ENCODE assay signal across 8 cellular contexts in the genomic region with DNA sequence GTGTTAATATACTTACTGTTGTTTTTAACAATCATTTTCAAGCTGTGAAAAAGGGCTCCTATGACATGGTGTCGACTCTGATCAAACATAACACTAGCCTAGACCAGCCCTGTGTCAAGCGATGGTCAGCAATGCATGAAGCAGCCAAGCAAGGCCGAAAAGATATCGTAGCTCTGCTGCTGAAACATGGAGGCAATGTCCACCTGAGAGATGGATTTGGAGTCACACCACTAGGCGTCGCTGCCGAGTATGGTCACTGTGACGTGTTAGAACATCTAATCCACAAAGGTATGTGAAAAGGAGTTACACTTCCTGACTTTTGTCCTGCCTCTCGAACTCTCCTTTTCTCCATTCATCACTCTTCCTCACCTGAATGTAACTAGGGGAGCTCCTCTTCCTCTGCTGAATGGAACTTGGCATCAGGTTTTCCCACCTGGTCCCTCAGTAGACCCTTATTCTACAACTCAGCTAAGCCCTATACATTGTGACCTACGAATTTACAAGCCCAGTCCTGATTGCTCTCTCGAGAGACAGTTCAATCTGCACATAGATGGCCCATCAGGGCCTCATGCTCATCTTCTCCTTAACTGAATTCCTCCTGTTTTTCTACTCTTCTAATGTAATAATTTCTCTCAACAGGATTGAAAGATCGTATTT. TPM values are rescaled to one million over a fixed set of nuclear protein-coding genes. Genes with fewer than 3 reads are reported as not detected.
DNase-seq lines count a peak whose midpoint lies in the region; ATAC-seq and TF ChIP-seq lines count a peak whose summit lies in the region.

No MANE protein-coding gene starts in this region.

- ATAC-seq in GM18502 (IDR thresholded peaks at IDR 0.05; ENCODE audit: poor library complexity, unreplicated experiment) (peak; percentile 98), HG02610 (IDR thresholded peaks at IDR 0.05; ENCODE audit: unreplicated experiment) (peak; percentile 89), heart left ventricle (no peak)
- ATAC-seq in stimulated activated memory B cell treated with anti-CD40 and anti-IgM and Interleukin-4, amounts not matched to agents 10 μg/mL and 1 μg/mL and 100 μg/mL, for 72 hours: no peak

- H3K36me3 Mint-ChIP-seq in stimulated activated memory B cell treated with anti-CD40 and anti-IgM and Interleukin-4, amounts not matched to agents 10 μg/mL and 1 μg/mL and 100 μg/mL, for 72 hours: no peaks in the 10 kb centered on the region

- H3K9me3 Mint-ChIP-seq in stimulated activated memory B cell treated with anti-CD40 and anti-IgM and Interleukin-4, amounts not matched to agents 10 μg/mL and 1 μg/mL and 100 μg/mL, for 72 hours: no peaks in the 10 kb centered on the region

- H3K4me1 ChIP-seq in heart left ventricle (peaks cover 0 to 23% (median 2%) of the 10 kb centered on the region in 12 donors), ascending aorta (no peaks in the 10 kb centered on the region)

- H3K27me3 ChIP-seq in heart left ventricle: no peaks in the 10 kb centered on the region
- no peaks in the 10 kb centered on the region for H3K27me3 ChIP-seq in ascending aorta

- peaks cover 0 to 26% (median 0%) of the 10 kb centered on the region in 9 donors for H3K36me3 ChIP-seq in heart left ventricle
- no peaks in the 10 kb centered on the region for H3K36me3 ChIP-seq in ascending aorta

- intact Hi-C loops in heart left ventricle (cut with DNase I): no loop called here
- intact Hi-C loops in ascending aorta (cut with DNase I): no loop called here

- H3K27ac ChIP-seq in heart left ventricle (peak overlapping the region in 2 of 12 donors; percentile 7 to 44), ascending aorta (no peak overlapping the region)

- no peaks in the 10 kb centered on the region for H3K4me1 Mint-ChIP-seq in stimulated activated memory B cell treated with anti-CD40 and anti-IgM and Interleukin-4, amounts not matched to agents 10 μg/mL and 1 μg/mL and 100 μg/mL, for 72 hours

- H3K4me3 Mint-ChIP-seq in stimulated activated memory B cell treated with anti-CD40 and anti-IgM and Interleukin-4, amounts not matched to agents 10 μg/mL and 1 μg/mL and 100 μg/mL, for 72 hours: no peak overlapping the region

- peak; percentile 26 to 52 (median 40) for TF ChIP-seq CTCF in heart left ventricle (IDR thresholded peaks at IDR 0.05)
- TF ChIP-seq CTCF in ascending aorta (IDR thresholded peaks at IDR 0.05): peak in 1 of 3 experiments; percentile 33

- TF ChIP-seq POLR2A in heart left ventricle (IDR thresholded peaks at IDR 0.05): no peak

- DNase-seq in NCI-H2227 (lab: John Stamatoyannopoulos, UW; ENCODE audit: unreplicated experiment) (peak; percentile 78), activated T-cell treated with anti-CD3 and anti-CD28 coated beads for 4 hours (peak; percentile 38), heart left ventricle (peak in 2 of 5 donors; percentile 30 to 61), ascending aorta (ENCODE audit: low spot score in 2 of 2) (no peak)
- peak; percentile 66 to 70 for DNase-seq in stimulated activated CD4-positive, alpha-beta T cell treated with anti-CD3 and anti-CD28 coated beads, Interleukin-2, amount 100 ng/mL, for 48 hours

- H3K9me3 ChIP-seq in heart left ventricle: no peaks in the 10 kb centered on the region
- H3K9me3 ChIP-seq in ascending aorta: no peaks in the 10 kb centered on the region

- no peak overlapping the region for H3K27ac Mint-ChIP-seq in stimulated activated memory B cell treated with anti-CD40 and anti-IgM and Interleukin-4, amounts not matched to agents 10 μg/mL and 1 μg/mL and 100 μg/mL, for 72 hours

- WGBS in heart left ventricle, 4 donors: 61 to 65% (median 63%) methylated on average over 12 of the region's 12 CpGs

- H3K27me3 Mint-ChIP-seq in stimulated activated memory B cell treated with anti-CD40 and anti-IgM and Interleukin-4, amounts not matched to agents 10 μg/mL and 1 μg/mL and 100 μg/mL, for 72 hours: peaks cover 11% of the 10 kb centered on the region

- no peak overlapping the region for H3K4me3 ChIP-seq in heart left ventricle
- H3K4me3 ChIP-seq in ascending aorta: no peak overlapping the region

RNA-seq across cellular contexts. Expression of a gene that starts 23.0 kb away (rescaled TPM):
- 10 to 100 TPM; 25.4 to 77.1 (median 45.9) TPM for total RNA-seq in heart left ventricle
- polyA plus RNA-seq in heart left ventricle: 10 to 100 TPM in 1 of 2 donors, 1 to 10 TPM in 1; 2.2 to 20.9 TPM
- not detected for total RNA-seq in ascending aorta

RNA-seq across cellular contexts. Expression of a gene that starts 31.0 kb away (rescaled TPM):
- total RNA-seq in heart left ventricle: 1,000 to 10,000 TPM in 3 of 9 donors, 100 to 1,000 TPM in 6; 348 to 1,479 (median 780) TPM
- 100 to 1,000 TPM; 202 to 467 TPM for polyA plus RNA-seq in heart left ventricle
- total RNA-seq in ascending aorta: not detected

Comparison
In these comparisons a context has a peak if more than half of its experiments do, and no peak if none do; other contexts are left out.
1. ATAC-seq: peak in GM18502 (single experiment) and HG02610 (single experiment); none in heart left ventricle (0 of 4) and stimulated activated memory B cell treated with anti-CD40 and anti-IgM and Interleukin-4, amounts not matched to agents 10 μg/mL and 1 μg/mL and 100 μg/mL, for 72 hours (single experiment).
2. DNase-seq: peak in NCI-H2227 (single experiment), activated T-cell treated with anti-CD3 and anti-CD28 coated beads for 4 hours (single experiment) and stimulated activated CD4-positive, alpha-beta T cell treated with anti-CD3 and anti-CD28 coated beads, Interleukin-2, amount 100 ng/mL, for 48 hours (2 of 2); none in ascending aorta (0 of 2).
3. RNA of a gene that starts 23.0 kb away (total RNA-seq): 25.4 to 77.1 TPM in heart left ventricle; not detected in ascending aorta (single experiment); every median in the first group is over 10 times any median in the second.
4. RNA of a gene that starts 31.0 kb away (total RNA-seq): 348 to 1,479 TPM in heart left ventricle; not detected in ascending aorta (single experiment); every median in the first group is over 100 times any median in the second.